ENCODE assay signal across 15 cellular contexts in the genomic region with DNA sequence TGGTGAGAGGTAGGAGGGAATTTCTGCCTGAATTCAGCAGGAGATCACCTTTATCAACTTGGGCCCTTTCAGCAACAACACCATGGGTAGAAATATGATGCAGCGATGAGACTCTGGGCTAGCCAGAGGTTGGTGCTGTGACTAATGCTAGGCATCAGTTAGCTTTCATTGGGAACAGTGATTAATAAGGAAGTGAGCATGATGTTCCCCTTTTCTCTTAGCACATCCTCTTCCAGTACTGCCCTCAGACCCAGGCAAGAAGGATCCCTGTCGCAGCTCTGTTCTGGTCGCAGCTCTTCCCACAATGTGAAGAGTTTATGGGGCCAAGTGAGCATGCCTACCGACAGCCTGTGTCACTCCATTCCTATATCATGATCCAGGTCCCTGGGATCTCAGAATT.
DNase-seq lines count a peak whose midpoint lies in the region; ATAC-seq and TF ChIP-seq lines count a peak whose summit lies in the region.
"Had no signal": no experiment of that assay in that cellular context is flagged by ENCODE, and none has a peak within 500 bp of the region (broad histone marks: within the 10 kb centered on the region; RNA-seq: fewer than 3 reads in every experiment).

No MANE protein-coding gene starts in this region.

- H3K27ac ChIP-seq in RWPE2 (ENCODE audit: poor library complexity, severe bottlenecking): no peak overlapping the region
- H3K27ac ChIP-seq: cardiac muscle cell had no signal

- H3K27me3 Mint-ChIP-seq in HFFc6 (ENCODE audit: insufficient read depth): peaks cover 3% of the 10 kb centered on the region
- no peaks in the 10 kb centered on the region for H3K27me3 Mint-ChIP-seq in T-helper 2 cell treated with Interferon-gamma antibody and Interleukin-4, amounts not matched to agents 5 μg/mL and 100 μg/mL, for 36 hours (ENCODE audit: low read depth)
- H3K27me3 Mint-ChIP-seq: CD4-positive, CD25-positive, alpha-beta regulatory T cell had no signal

- peaks cover 69% of the 10 kb centered on the region for H3K36me3 Mint-ChIP-seq in HFFc6 (ENCODE audit: low read depth)
- H3K36me3 Mint-ChIP-seq in T-helper 2 cell treated with Interferon-gamma antibody and Interleukin-4, amounts not matched to agents 5 μg/mL and 100 μg/mL, for 36 hours (ENCODE audit: low read depth): no peaks in the 10 kb centered on the region
- H3K36me3 Mint-ChIP-seq: CD4-positive, CD25-positive, alpha-beta regulatory T cell had no signal

- H3K4me3 Mint-ChIP-seq in HFFc6: no peak overlapping the region
- no peak overlapping the region for H3K4me3 Mint-ChIP-seq in T-helper 2 cell treated with Interferon-gamma antibody and Interleukin-4, amounts not matched to agents 5 μg/mL and 100 μg/mL, for 36 hours
- H3K4me3 Mint-ChIP-seq: CD4-positive, CD25-positive, alpha-beta regulatory T cell; T-helper 1 cell treated with Interleukin-12 subunit alpha and Interleukin-12 subunit beta and Interleukin-4 antibody, amounts not matched to agents 30 μg/mL and 1 μg/mL, for 36 hours had no signal

- no peaks in the 10 kb centered on the region for H3K36me3 ChIP-seq in RWPE2 (ENCODE audit: low read depth)
- H3K36me3 ChIP-seq: cardiac muscle cell had no signal

- H3K4me1 Mint-ChIP-seq in HFFc6 (ENCODE audit: low read depth): peaks cover 73% of the 10 kb centered on the region
- H3K4me1 Mint-ChIP-seq in T-helper 2 cell treated with Interferon-gamma antibody and Interleukin-4, amounts not matched to agents 5 μg/mL and 100 μg/mL, for 36 hours (ENCODE audit: low read depth): no peaks in the 10 kb centered on the region
- H3K4me1 Mint-ChIP-seq: CD4-positive, CD25-positive, alpha-beta regulatory T cell had no signal

- ATAC-seq in RWPE2 (ENCODE audit: low read depth) (peak; percentile 38; the same call in 1 of the 3 replicates), sciatic nerve (peak; percentile 69), GM18909 (IDR thresholded peaks at IDR 0.05; ENCODE audit: poor library complexity, unreplicated experiment) (no peak), GM18520 (IDR thresholded peaks at IDR 0.05; ENCODE audit: unreplicated experiment) (no peak)

- DNase-seq in HFFc6 (peak; percentile 65), RWPE2 (ENCODE audit: low spot score) (no peak), fibroblast of mammary gland (ENCODE audit: low read depth) (peak; percentile 84), sciatic nerve (ENCODE audit: low spot score) (no peak), KG1 (lab: John Stamatoyannopoulos, UW) (no peak)
- no peak for DNase-seq in T-helper 2 cell treated with Interferon-gamma antibody and Interleukin-4, amounts not matched to agents 5 μg/mL and 100 μg/mL, for 36 hours (ENCODE audit: low spot score)
- DNase-seq: activated CD4-positive, alpha-beta T cell treated with anti-CD3 and anti-CD28 coated beads, Interleukin-2, amount 50 U/mL, for 48 hours; activated gamma-delta T cell; CD4-positive, CD25-positive, alpha-beta regulatory T cell; erythroblast; NCI-H2029 had no signal

- peak overlapping the region; percentile 89 for H3K27ac Mint-ChIP-seq in HFFc6
- H3K27ac Mint-ChIP-seq in T-helper 2 cell treated with Interferon-gamma antibody and Interleukin-4, amounts not matched to agents 5 μg/mL and 100 μg/mL, for 36 hours: no peak overlapping the region
- H3K27ac Mint-ChIP-seq: CD4-positive, CD25-positive, alpha-beta regulatory T cell; T-helper 1 cell treated with Interleukin-12 subunit alpha and Interleukin-12 subunit beta and Interleukin-4 antibody, amounts not matched to agents 30 μg/mL and 1 μg/mL, for 36 hours had no signal

- no peak for TF ChIP-seq CTCF in HFFc6 (IDR thresholded peaks at IDR 0.05)
- no peak for TF ChIP-seq CTCF in RWPE2 (IDR thresholded peaks at IDR 0.05; ENCODE audit: poor library complexity, severe bottlenecking)
- TF ChIP-seq CTCF in fibroblast of mammary gland (conservative IDR thresholded peaks at IDR 0.05; ENCODE audit: control insufficient read depth, insufficient read depth, low read depth, low read length): no peak

- intact Hi-C loops in sciatic nerve (cut with DNase I): no loop called here

- H3K4me3 ChIP-seq in RWPE2 (ENCODE audit: severe bottlenecking) (no peak overlapping the region), fibroblast of mammary gland (ENCODE audit: control insufficient read depth, low read depth, low read length) (no peak overlapping the region)
- H3K4me3 ChIP-seq: cardiac muscle cell had no signal

- H3K9me3 Mint-ChIP-seq in HFFc6: no peaks in the 10 kb centered on the region
- no peaks in the 10 kb centered on the region for H3K9me3 Mint-ChIP-seq in T-helper 2 cell treated with Interferon-gamma antibody and Interleukin-4, amounts not matched to agents 5 μg/mL and 100 μg/mL, for 36 hours
- H3K9me3 Mint-ChIP-seq: CD4-positive, CD25-positive, alpha-beta regulatory T cell; T-helper 1 cell treated with Interleukin-12 subunit alpha and Interleukin-12 subunit beta and Interleukin-4 antibody, amounts not matched to agents 30 μg/mL and 1 μg/mL, for 36 hours had no signal

- no peaks in the 10 kb centered on the region for H3K4me1 ChIP-seq in RWPE2 (ENCODE audit: insufficient read depth, poor library complexity, severe bottlenecking)

- no peaks in the 10 kb centered on the region for H3K9me3 ChIP-seq in RWPE2 (ENCODE audit: severe bottlenecking)

- peaks cover 5% of the 10 kb centered on the region for H3K27me3 ChIP-seq in RWPE2 (ENCODE audit: insufficient read depth, poor library complexity, severe bottlenecking)
- H3K27me3 ChIP-seq: cardiac muscle cell had no signal

Comparison
In these comparisons a context has a peak if more than half of its experiments do, and no peak if none do; other contexts are left out.
1. DNase-seq: peak in HFFc6 (single experiment) and fibroblast of mammary gland (single experiment); none in RWPE2 (single experiment), sciatic nerve (single experiment), T-helper 2 cell treated with Interferon-gamma antibody and Interleukin-4, amounts not matched to agents 5 μg/mL and 100 μg/mL, for 36 hours (single experiment) and KG1 (single experiment).
2. ATAC-seq: peak in RWPE2 (single experiment) and sciatic nerve (single experiment); none in GM18909 (single experiment) and GM18520 (single experiment).